16 cellular contexts compared by ENCODE assay signal in the genomic region with DNA sequence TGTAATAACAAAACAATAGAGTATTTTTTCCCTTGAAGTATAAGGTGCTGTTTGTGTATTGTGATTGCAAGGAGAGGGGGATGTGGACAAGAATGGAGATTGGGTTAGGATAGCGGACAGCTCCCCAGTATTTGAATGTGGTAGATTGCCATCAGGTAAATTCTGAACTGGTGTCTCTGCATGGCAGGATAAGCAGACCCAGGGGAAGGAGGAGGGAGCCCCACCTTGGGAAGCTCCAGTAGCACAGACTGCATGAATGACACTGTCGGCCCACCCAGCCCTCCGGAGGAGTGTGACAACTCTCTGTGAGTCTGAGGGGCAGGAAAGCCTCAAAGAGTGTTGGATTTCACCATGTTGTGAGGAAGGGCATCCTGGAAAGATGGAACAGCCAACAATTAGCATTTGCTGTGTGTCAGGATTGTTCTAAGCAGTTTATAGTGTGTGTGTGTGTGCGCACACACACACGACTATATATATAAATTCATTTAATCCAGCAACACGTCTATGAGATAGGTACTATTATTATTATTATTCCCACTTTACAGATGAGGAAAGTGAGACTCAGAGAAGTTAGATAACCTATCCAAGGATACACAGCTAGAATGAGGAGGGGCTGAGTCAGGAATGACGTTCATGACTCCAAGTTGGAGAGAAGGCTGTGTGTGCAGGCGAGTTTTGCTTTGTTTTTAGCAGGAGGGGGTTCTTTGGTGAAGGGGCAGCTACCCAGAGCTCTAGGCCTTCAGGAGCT.
A peak's percentile ranks its signal among the peaks of the same experiment; 100 is the strongest.
DNase-seq lines count a peak whose midpoint lies in the region; ATAC-seq and TF ChIP-seq lines count a peak whose summit lies in the region.
"Had no signal": no experiment of that assay in that cellular context is flagged by ENCODE, and none has a peak within 500 bp of the region (broad histone marks: within the 10 kb centered on the region; RNA-seq: fewer than 3 reads in every experiment).

No MANE protein-coding gene starts in this region.

- H3K27me3 Mint-ChIP-seq in chondrocyte (ENCODE audit: low read depth) (no peaks in the 10 kb centered on the region), mesothelial cell of epicardium (ENCODE audit: low read depth) (no peaks in the 10 kb centered on the region)

- intact Hi-C loops in right cardiac atrium (cut with DNase I) (no loop called here), cardiac septum (cut with DNase I) (no loop called here)

- H3K4me3 ChIP-seq in right cardiac atrium (ENCODE audit: low read length), result no peak overlapping the region
- H3K4me3 ChIP-seq: BLaER1 treated with 17β-estradiol and CSF1 and Interleukin-3, amounts not matched to agents 10 nM and 100 nM had no signal

- H3K27ac ChIP-seq in right cardiac atrium (ENCODE audit: low read length), result peak overlapping the region; percentile 57
- H3K27ac ChIP-seq: BLaER1 treated with 17β-estradiol and CSF1 and Interleukin-3, amounts not matched to agents 10 nM and 100 nM had no signal

- H3K9me3 ChIP-seq in right cardiac atrium (ENCODE audit: control insufficient read depth, low read length), result no peaks in the 10 kb centered on the region
- H3K9me3 ChIP-seq: BLaER1 treated with 17β-estradiol and CSF1 and Interleukin-3, amounts not matched to agents 10 nM and 100 nM had no signal

- WGBS in right cardiac atrium, result 76% methylated on average over 8 of the region's 8 CpGs

- TF ChIP-seq CTCF in chondrocyte (IDR thresholded peaks at IDR 0.05) (no peak), mesothelial cell of epicardium (IDR thresholded peaks at IDR 0.05; ENCODE audit: unreplicated experiment) (no peak)

- H3K9me3 Mint-ChIP-seq in chondrocyte (ENCODE audit: low read depth), result no peaks in the 10 kb centered on the region
- H3K9me3 Mint-ChIP-seq in mesothelial cell of epicardium, result no peaks in the 10 kb centered on the region

- no peak overlapping the region for H3K4me3 Mint-ChIP-seq in chondrocyte (ENCODE audit: unreplicated experiment)
- H3K4me3 Mint-ChIP-seq in mesothelial cell of epicardium, result no peak overlapping the region

- no peak overlapping the region for H3K27ac Mint-ChIP-seq in chondrocyte (ENCODE audit: unreplicated experiment)
- peak overlapping the region; percentile 66 for H3K27ac Mint-ChIP-seq in mesothelial cell of epicardium

- no peak for ATAC-seq in right cardiac atrium
- ATAC-seq in GM18858 (IDR thresholded peaks at IDR 0.05; ENCODE audit: unreplicated experiment), result no peak
- ATAC-seq: HepG2 had no signal

- peak in 1 of 3 donors; percentile 45 for DNase-seq in right cardiac atrium
- DNase-seq in cardiac septum (ENCODE audit: low spot score), result no peak
- DNase-seq in chondrocyte (ENCODE audit: low spot score), result peak; percentile 54
- DNase-seq in mesothelial cell of epicardium (ENCODE audit: low spot score in 2 of 2, unreplicated experiment in 2 of 2), result no peak
- DNase-seq in stimulated activated naive CD4-positive, alpha-beta T cell (lab: John Stamatoyannopoulos, UW), result no peak
- no peak for DNase-seq in NCI-H82 (lab: John Stamatoyannopoulos, UW)
- DNase-seq: DMS 273 treated with DMSO at 0.1 percent for 48 hours, GF-D8, NCI-H1092, NCI-H1694 treated with DMSO at 0.1 percent for 48 hours, NCI-H226, NCI-H526, SHP77 treated with DMSO at 0.1 percent for 48 hours had no signal

- H3K36me3 Mint-ChIP-seq in chondrocyte (ENCODE audit: low read depth) (no peaks in the 10 kb centered on the region), mesothelial cell of epicardium (no peaks in the 10 kb centered on the region)

- H3K4me1 Mint-ChIP-seq in chondrocyte (ENCODE audit: low read depth) (peaks cover 30% of the 10 kb centered on the region), mesothelial cell of epicardium (peaks cover 60% of the 10 kb centered on the region)

- no peaks in the 10 kb centered on the region for H3K27me3 ChIP-seq in right cardiac atrium (ENCODE audit: control insufficient read depth, insufficient read depth)

- peaks cover 29% of the 10 kb centered on the region for H3K4me1 ChIP-seq in right cardiac atrium (ENCODE audit: control insufficient read depth, insufficient read depth, low read length)
